In genomic region chr19:47471733-47472457, GRCh38 we compare ENCODE assay signal across 8 cellular contexts. TPM values are rescaled to one million over a fixed set of nuclear protein-coding genes. Genes with fewer than 3 reads are reported as not detected.
DNase-seq lines count a peak whose midpoint lies in the region; ATAC-seq and TF ChIP-seq lines count a peak whose summit lies in the region.

Gene SLC8A2 (minus strand): TSS chr19:47471893. CDS start chr19:47466403, 5,490 bp downstream.

- peak; percentile 92 for ATAC-seq in CD8-positive, alpha-beta T cell
- ATAC-seq in IMR-90 (ENCODE audit: low read depth): peak; percentile 95
- ATAC-seq in left cardiac atrium: peak; percentile 74 to 77
- no peak for ATAC-seq in GM21576 (IDR thresholded peaks at IDR 0.05; ENCODE audit: unreplicated experiment)

- no peak within 1 kb of the TSS for H2BK20ac ChIP-seq in IMR-90 (ENCODE audit: low read depth, low read length)

- H3K9me1 ChIP-seq in IMR-90 (ENCODE audit: insufficient read depth, low read length): no peaks in the 10 kb centered on the region

- no peak within 1 kb of the TSS for H3K23ac ChIP-seq in IMR-90 (ENCODE audit: low read depth, low read length)

- no peak within 1 kb of the TSS for H2AFZ ChIP-seq in IMR-90 (replicated peaks; ENCODE audit: low read length, poor library complexity)

- intact Hi-C loops in CD8-positive, alpha-beta T cell (cut with DNase I, micrococcal nuclease): loop anchor here in 1 of 2 experiments (2.0 kb wide), 1 partner anchor 27 kb away; no protein-coding TSS in a partner anchor
- intact Hi-C loops in IMR-90 (cut with micrococcal nuclease): no loop called here
- intact Hi-C loops in left cardiac atrium (cut with DNase I): no loop called here

- peaks cover 6% of the 10 kb centered on the region for H3K4me1 ChIP-seq in CD8-positive, alpha-beta T cell (ENCODE audit: insufficient read depth, low read length)
- no peaks in the 10 kb centered on the region for H3K4me1 ChIP-seq in IMR-90 (ENCODE audit: control insufficient read depth, insufficient read depth, low read length)
- H3K4me1 ChIP-seq in adipocyte (ENCODE audit: control insufficient read depth, insufficient read depth, low read length): peaks cover 3% of the 10 kb centered on the region

- peak within 1 kb of the TSS; percentile 54 for H3K4me3 Mint-ChIP-seq in CD8-positive, alpha-beta T cell

- H3K27me3 Mint-ChIP-seq in CD8-positive, alpha-beta T cell (ENCODE audit: low read depth): peaks cover 43% of the 10 kb centered on the region

- CTCF ChIA-PET in CD8-positive, alpha-beta T cell (lab: Charles Lee): interaction anchor here (1.2 kb wide), 1 partner anchor 44 kb away, joined by 3 read pairs; no protein-coding TSS in a partner anchor
- CTCF ChIA-PET in IMR-90 (lab: Yijun Ruan, JAX): interaction anchor here (2.1 kb wide), 1 partner anchor 12 kb away, joined by 12 read pairs; the partner anchor contains the start of gene KPTN

- no peak within 1 kb of the TSS for H2BK5ac ChIP-seq in IMR-90 (ENCODE audit: low read depth, low read length, poor library complexity, severe bottlenecking)

- no peak for TF ChIP-seq RAD21 in IMR-90 (IDR thresholded peaks at IDR 0.05; ENCODE audit: low read length)

- no peaks in the 10 kb centered on the region; the same call in 1 of the 2 replicates for H4K20me1 ChIP-seq in IMR-90 (ENCODE audit: insufficient read depth, low read length)

- DNase-seq in CD8-positive, alpha-beta T cell: peak; percentile 13 to 83 (median 57)
- peak; percentile 77 for DNase-seq in IMR-90
- peak; percentile 58 for DNase-seq in SK-MEL-5 (ENCODE audit: low read depth, low spot score)
- peak; percentile 78 for DNase-seq in adipocyte (ENCODE audit: low read depth)
- peak; percentile 67 for DNase-seq in left cardiac atrium
- peak; percentile 11 for DNase-seq in pulmonary artery endothelial cell (ENCODE audit: low read depth, low spot score)
- DNase-seq in NK-92 (lab: John Stamatoyannopoulos, UW; ENCODE audit: unreplicated experiment): no peak

- no peak within 1 kb of the TSS for H2AK9ac ChIP-seq in IMR-90 (replicated peaks; ENCODE audit: low read depth, low read length, poor library complexity)

- dilution Hi-C loops in IMR-90 (cut with HindIII; ENCODE audit: low sequenced_read_pairs, unreplicated experiment): no loop called here

- TF ChIP-seq POLR2A in IMR-90 (IDR thresholded peaks at IDR 0.05; ENCODE audit: low read depth, low read length): no peak

- H4K91ac ChIP-seq in IMR-90 (ENCODE audit: insufficient read depth, low read depth, low read length): no peak within 1 kb of the TSS

- POLR2A ChIA-PET in CD8-positive, alpha-beta T cell (lab: Charles Lee): interaction anchor here (0.7 kb wide), 1 partner anchor 13 kb away, joined by 3 read pairs; no protein-coding TSS in a partner anchor
- POLR2A ChIA-PET in IMR-90 (lab: Charles Lee; ENCODE audit: unreplicated experiment): no interaction called here

- TF ChIP-seq CTCF in CD8-positive, alpha-beta T cell (IDR thresholded peaks at IDR 0.05): no peak
- no peak for TF ChIP-seq CTCF in IMR-90 (conservative IDR thresholded peaks at IDR 0.05; ENCODE audit: low read depth, low read length)

- no peaks in the 10 kb centered on the region for H3K36me3 Mint-ChIP-seq in CD8-positive, alpha-beta T cell

- H3K27ac Mint-ChIP-seq in CD8-positive, alpha-beta T cell: no peak within 1 kb of the TSS

- no peak within 1 kb of the TSS for H3K56ac ChIP-seq in IMR-90 (ENCODE audit: extremely low read depth, insufficient read depth, low read length)

- H3K9ac ChIP-seq in IMR-90 (ENCODE audit: low read depth, low read length) (no peak within 1 kb of the TSS), adipocyte (ENCODE audit: low read length) (no peak within 1 kb of the TSS)

- H3K4ac ChIP-seq in IMR-90 (ENCODE audit: low read depth, low read length): no peak within 1 kb of the TSS

- WGBS in IMR-90 (ENCODE audit: extremely low coverage in 2 of 2, insufficient read length in 1 of 2), 2 experiments: no CpG with 5 or more reads among the region's 29 CpGs

- in situ Hi-C loops in IMR-90 (cut with MboI; ENCODE audit: low sequenced_read_pairs) (no loop called here), SK-MEL-5 (cut with HindIII; ENCODE audit: low pct_unique_long_range_greater_than_20kb, low sequenced_read_pairs) (no loop called here)

- no peak within 1 kb of the TSS for H3K27ac ChIP-seq in CD8-positive, alpha-beta T cell (ENCODE audit: low read depth, low read length)
- no peak within 1 kb of the TSS for H3K27ac ChIP-seq in IMR-90 (ENCODE audit: insufficient read depth, low read length)

- no TSS peak for BruUV-seq in IMR-90 (replicated peaks; lab: Mats Ljungman, UMichigan)

- no peak within 1 kb of the TSS for H4K8ac ChIP-seq in IMR-90 (ENCODE audit: low read depth in 2 of 2, low read length in 2 of 2)

- no peak within 1 kb of the TSS for H3K4me3 ChIP-seq in CD8-positive, alpha-beta T cell (ENCODE audit: low read depth, low read length)
- H3K4me3 ChIP-seq in IMR-90 (ENCODE audit: insufficient read depth, low read depth, low read length) (no peak within 1 kb of the TSS), adipocyte (ENCODE audit: low read length) (no peak within 1 kb of the TSS)

- no peak within 1 kb of the TSS for H4K5ac ChIP-seq in IMR-90 (ENCODE audit: low read depth, low read length)

- H3K9me3 Mint-ChIP-seq in CD8-positive, alpha-beta T cell: no peaks in the 10 kb centered on the region

- H2BK120ac ChIP-seq in IMR-90 (ENCODE audit: low read depth, low read length): no peak within 1 kb of the TSS

- H3K18ac ChIP-seq in IMR-90 (ENCODE audit: low read depth, low read length): no peak within 1 kb of the TSS

- no peak within 1 kb of the TSS for H3K14ac ChIP-seq in IMR-90 (replicated peaks; ENCODE audit: low read depth, low read length)

- no peak within 1 kb of the TSS for H2BK15ac ChIP-seq in IMR-90 (ENCODE audit: low read depth, low read length)

- no peak within 1 kb of the TSS for H2AK5ac ChIP-seq in IMR-90 (ENCODE audit: low read depth, low read length)

- peaks cover 9% of the 10 kb centered on the region for H3K4me1 Mint-ChIP-seq in CD8-positive, alpha-beta T cell (ENCODE audit: low read depth)

- no peaks in the 10 kb centered on the region for H3K79me1 ChIP-seq in IMR-90 (ENCODE audit: low read depth in 1 of 2, low read length in 2 of 2)

- H3K27me3 ChIP-seq in CD8-positive, alpha-beta T cell (ENCODE audit: insufficient read depth, low read length): peaks cover 26% of the 10 kb centered on the region
- H3K27me3 ChIP-seq in IMR-90 (ENCODE audit: control insufficient read depth, insufficient read depth, low read length) (peaks cover 49% of the 10 kb centered on the region), adipocyte (replicated peaks; ENCODE audit: control insufficient read depth, insufficient read depth, low read length) (peaks cover 47% of the 10 kb centered on the region)

- H3K4me2 ChIP-seq in IMR-90 (ENCODE audit: low read depth, low read length): peak within 1 kb of the TSS; percentile 3; the same call in 1 of the 2 replicates

- no peaks in the 10 kb centered on the region for H3K9me3 ChIP-seq in CD8-positive, alpha-beta T cell (ENCODE audit: low read length)
- H3K9me3 ChIP-seq in IMR-90 (ENCODE audit: control insufficient read depth, insufficient read depth, low read length) (peaks cover 4% of the 10 kb centered on the region; the same call in 1 of the 2 replicates), adipocyte (ENCODE audit: control insufficient read depth, low read length) (no peaks in the 10 kb centered on the region)

- H3K36me3 ChIP-seq in CD8-positive, alpha-beta T cell (ENCODE audit: insufficient read depth, low read length): no peaks in the 10 kb centered on the region
- H3K36me3 ChIP-seq in IMR-90 (ENCODE audit: control insufficient read depth, insufficient read depth, low read length): no peaks in the 10 kb centered on the region
- H3K36me3 ChIP-seq in adipocyte (ENCODE audit: control insufficient read depth, insufficient read depth, low read length, severe bottlenecking): no peaks in the 10 kb centered on the region

TF ChIP-seq in IMR-90, 13 proteins besides CTCF, POLR2A, EP300 and RAD21 (continues in another document):
- no peak for TF ChIP-seq BHLHE40 (IDR thresholded peaks at IDR 0.05; ENCODE audit: low read depth, low read length)
- no peak for TF ChIP-seq USF2 (IDR thresholded peaks at IDR 0.05; ENCODE audit: low read depth, low read length)
- no peak for TF ChIP-seq SMC3 (IDR thresholded peaks at IDR 0.05; ENCODE audit: low read depth, low read length)
- peak; percentile 23 for TF ChIP-seq RCOR1 (IDR thresholded peaks at IDR 0.05; ENCODE audit: insufficient replicate concordance, low read length)
- no peak for TF ChIP-seq RFX5 (IDR thresholded peaks at IDR 0.05; ENCODE audit: low read depth, low read length)
- no peak for TF ChIP-seq FOS (IDR thresholded peaks at IDR 0.05; ENCODE audit: low read depth, low read length)
- TF ChIP-seq ELK1 (IDR thresholded peaks at IDR 0.05; ENCODE audit: borderline replicate concordance, low read depth, low read length): no peak
- no peak for TF ChIP-seq MAFK (IDR thresholded peaks at IDR 0.05; ENCODE audit: low read depth, low read length)
- TF ChIP-seq CHD1 (IDR thresholded peaks at IDR 0.05; ENCODE audit: low read depth, low read length): no peak

RNA-seq across cellular contexts. Expression of gene SLC8A2, which starts in this region (rescaled TPM):
- total RNA-seq in CD8-positive, alpha-beta T cell: not detected
- total RNA-seq in IMR-90 (2012; rRNA removed) (not detected in 2 replicates), left cardiac atrium (under 1 TPM in 1 of 2 donors, not detected in 1; 0.15 TPM), pulmonary artery endothelial cell (not detected in 2 replicates)
- 0.05 and 0.10 TPM in 2 replicates for polyA plus RNA-seq in IMR-90 (2012; rRNA removed)
- 0.14 TPM in 1 of 2 replicates, not detected in the other for polyA plus RNA-seq in IMR-90 (2012; cell fraction: cytosol; rRNA removed)
- polyA plus RNA-seq in IMR-90 (2012; cell fraction: nucleus; rRNA removed; ENCODE audit: low replicate concordance): 0.32 and 0.45 TPM in 2 replicates
- 1.2 and 1.7 TPM in 2 replicates for total RNA-seq in SK-MEL-5 (2014; rRNA removed; shearing (Covaris generic))
- 1.3 and 2.9 TPM in 2 replicates for polyA plus RNA-seq in SK-MEL-5 (2015; cell fraction: cytosol; rRNA removed)
- polyA plus RNA-seq in SK-MEL-5 (2015; cell fraction: nucleus; rRNA removed): 0.66 and 0.97 TPM in 2 replicates

Comparison
In these comparisons a context has a peak if more than half of its experiments do, and no peak if none do; other contexts are left out.
1. Peak in DNase-seq and ATAC-seq in CD8-positive, alpha-beta T cell; RNA of the gene not detected or under 1 TPM.
2. Peak in DNase-seq, ATAC-seq and H3K4me2 ChIP-seq in IMR-90; RNA of the gene not detected or under 1 TPM.
3. Peak in DNase-seq and ATAC-seq in left cardiac atrium; RNA of the gene not detected or under 1 TPM.
4. Peak in DNase-seq in pulmonary artery endothelial cell; RNA of the gene not detected or under 1 TPM.